ENCODE assay signal across 8 cellular contexts in genomic region chr5:7392401-7393024, GRCh38. TPM values are rescaled to one million over a fixed set of nuclear protein-coding genes. Genes with fewer than 3 reads are reported as not detected.
A peak's percentile ranks its signal among the peaks of the same experiment; 100 is the strongest.
DNase-seq lines count a peak whose midpoint lies in the region; ATAC-seq lines count a peak whose summit lies in the region.

No MANE protein-coding gene starts in this region.

- DNase-seq in DMS 273 (lab: John Stamatoyannopoulos, UW; ENCODE audit: unreplicated experiment), result peak; percentile 79
- DNase-seq in M059J (ENCODE audit: low read depth), result peak; percentile 27
- peak; percentile 60 for DNase-seq in adipocyte (ENCODE audit: low read depth)
- DNase-seq in left colon, result no peak
- DNase-seq in stimulated activated CD4-positive, alpha-beta T cell treated with anti-CD3 and anti-CD28 coated beads, Interleukin-15, amount 100 ng/mL, for 24 hours, result no peak
- no peak for DNase-seq in activated CD8-positive, alpha-beta memory T cell treated with anti-CD3 and anti-CD28 coated beads for 24 hours

- no peak overlapping the region for H3K4me3 ChIP-seq in adipocyte (ENCODE audit: low read length)

- H3K4me1 ChIP-seq in adipocyte (ENCODE audit: control insufficient read depth, insufficient read depth, low read length), result peaks cover 4% of the 10 kb centered on the region

- H3K27me3 ChIP-seq in adipocyte (replicated peaks; ENCODE audit: control insufficient read depth, insufficient read depth, low read length), result peaks cover 12% of the 10 kb centered on the region

- no peaks in the 10 kb centered on the region for H3K36me3 ChIP-seq in adipocyte (ENCODE audit: control insufficient read depth, insufficient read depth, low read length, severe bottlenecking)

- H3K9me3 ChIP-seq in adipocyte (ENCODE audit: control insufficient read depth, low read length), result no peaks in the 10 kb centered on the region

- peak; percentile 62 for ATAC-seq in left colon
- ATAC-seq in GM19452 (IDR thresholded peaks at IDR 0.05; ENCODE audit: unreplicated experiment), result no peak
- ATAC-seq in GM18520 (IDR thresholded peaks at IDR 0.05; ENCODE audit: unreplicated experiment), result no peak

- H3K9ac ChIP-seq in adipocyte (ENCODE audit: low read length), result no peak overlapping the region

- intact Hi-C loops in left colon (cut with DNase I, micrococcal nuclease), result no loop called here

RNA-seq across cellular contexts. Expression of gene ADCY2, which starts 3.4 kb away (rescaled TPM):
- total RNA-seq in M059J (2014; rRNA removed; shearing (Covaris generic)), result not detected in 2 replicates
- total RNA-seq in left colon, result 1 to 10 TPM in 1 of 2 donors, under 1 TPM in 1; 0.52 to 2.3 TPM

Comparison
In these comparisons a context has a peak if more than half of its experiments do, and no peak if none do; other contexts are left out.
1. DNase-seq: peak in DMS 273 (single experiment), M059J (single experiment) and adipocyte (single experiment); none in left colon (0 of 2), stimulated activated CD4-positive, alpha-beta T cell treated with anti-CD3 and anti-CD28 coated beads, Interleukin-15, amount 100 ng/mL, for 24 hours (single experiment) and activated CD8-positive, alpha-beta memory T cell treated with anti-CD3 and anti-CD28 coated beads for 24 hours (single experiment).